Comparison of ENCODE assay signal across 2 cellular contexts in the genomic region with DNA sequence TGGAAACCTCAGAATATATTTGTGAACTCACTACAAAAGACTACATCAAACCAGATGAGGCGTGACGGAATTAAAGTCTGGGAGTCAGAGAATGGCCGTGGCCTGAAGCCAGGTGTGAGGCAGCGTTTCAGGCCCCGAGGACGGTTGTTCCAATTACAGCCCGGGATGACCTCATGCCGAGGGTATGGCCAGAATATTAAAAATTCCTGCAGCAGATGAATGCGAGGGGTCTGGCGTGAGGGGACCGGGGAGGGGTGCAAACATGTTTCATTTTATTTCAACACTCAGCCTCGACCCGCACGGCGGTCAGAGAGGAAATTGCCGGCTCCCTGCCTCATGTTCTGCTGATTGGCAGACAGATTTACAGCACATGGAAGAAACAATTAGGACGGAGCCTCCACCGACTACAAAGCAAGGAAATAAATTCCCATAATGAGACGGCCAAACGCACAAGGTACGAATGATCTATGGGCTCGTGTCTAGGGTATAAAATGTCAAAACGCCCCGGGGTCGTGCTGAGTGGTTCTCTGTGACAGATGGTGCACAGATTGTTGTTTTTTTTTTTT.
TF ChIP-seq lines count a peak whose summit lies in the region.

No MANE protein-coding gene starts in this region.

TF ChIP-seq in HEK293T, 16 proteins besides CTCF, POLR2A, EP300 and RAD21 (continued from another document):
- TF ChIP-seq HDGF (IDR thresholded peaks at IDR 0.05; ENCODE audit: borderline replicate concordance) (no peak), FOXM1 (IDR thresholded peaks at IDR 0.05; ENCODE audit: borderline replicate concordance) (no peak), CTBP1 (IDR thresholded peaks at IDR 0.05; ENCODE audit: borderline replicate concordance) (0 out of 2 replicates have a peak, but pooled peaks have one; percentile 22)
TF ChIP-seq in HEK293T: peak in this region for 4.

TF ChIP-seq in HepG2, 621 proteins besides CTCF, POLR2A, EP300 and RAD21 (continued from another document):
- TF ChIP-seq ZNF142 (CRISPR knock-in tag; IDR thresholded peaks at IDR 0.05) (no peak), MIER2 (CRISPR knock-in tag; IDR thresholded peaks at IDR 0.05) (no peak), HNF4G (IDR thresholded peaks at IDR 0.05; ENCODE audit: borderline replicate concordance, low read depth, low read length) (no peak), HNF4G (CRISPR knock-in tag; IDR thresholded peaks at IDR 0.05; ENCODE audit: borderline replicate concordance, low read depth) (no peak), CAMTA2 (CRISPR knock-in tag; IDR thresholded peaks at IDR 0.05; ENCODE audit: borderline replicate concordance) (no peak)
- TF ChIP-seq, protein P1, sequence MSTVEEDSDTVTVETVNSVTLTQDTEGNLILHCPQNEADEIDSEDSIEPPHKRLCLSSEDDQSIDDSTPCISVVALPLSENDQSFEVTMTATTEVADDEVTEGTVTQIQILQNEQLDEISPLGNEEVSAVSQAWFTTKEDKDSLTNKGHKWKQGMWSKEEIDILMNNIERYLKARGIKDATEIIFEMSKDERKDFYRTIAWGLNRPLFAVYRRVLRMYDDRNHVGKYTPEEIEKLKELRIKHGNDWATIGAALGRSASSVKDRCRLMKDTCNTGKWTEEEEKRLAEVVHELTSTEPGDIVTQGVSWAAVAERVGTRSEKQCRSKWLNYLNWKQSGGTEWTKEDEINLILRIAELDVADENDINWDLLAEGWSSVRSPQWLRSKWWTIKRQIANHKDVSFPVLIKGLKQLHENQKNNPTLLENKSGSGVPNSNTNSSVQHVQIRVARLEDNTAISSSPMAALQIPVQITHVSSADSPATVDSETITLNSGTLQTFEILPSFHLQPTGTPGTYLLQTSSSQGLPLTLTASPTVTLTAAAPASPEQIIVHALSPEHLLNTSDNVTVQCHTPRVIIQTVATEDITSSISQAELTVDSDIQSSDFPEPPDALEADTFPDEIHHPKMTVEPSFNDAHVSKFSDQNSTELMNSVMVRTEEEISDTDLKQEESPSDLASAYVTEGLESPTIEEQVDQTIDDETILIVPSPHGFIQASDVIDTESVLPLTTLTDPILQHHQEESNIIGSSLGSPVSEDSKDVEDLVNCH (CRISPR knock-in tag; IDR thresholded peaks at IDR 0.05): no peak
- TF ChIP-seq, protein P2, sequence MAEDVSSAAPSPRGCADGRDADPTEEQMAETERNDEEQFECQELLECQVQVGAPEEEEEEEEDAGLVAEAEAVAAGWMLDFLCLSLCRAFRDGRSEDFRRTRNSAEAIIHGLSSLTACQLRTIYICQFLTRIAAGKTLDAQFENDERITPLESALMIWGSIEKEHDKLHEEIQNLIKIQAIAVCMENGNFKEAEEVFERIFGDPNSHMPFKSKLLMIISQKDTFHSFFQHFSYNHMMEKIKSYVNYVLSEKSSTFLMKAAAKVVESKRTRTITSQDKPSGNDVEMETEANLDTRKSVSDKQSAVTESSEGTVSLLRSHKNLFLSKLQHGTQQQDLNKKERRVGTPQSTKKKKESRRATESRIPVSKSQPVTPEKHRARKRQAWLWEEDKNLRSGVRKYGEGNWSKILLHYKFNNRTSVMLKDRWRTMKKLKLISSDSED (CRISPR knock-in tag; IDR thresholded peaks at IDR 0.05): no peak
TF ChIP-seq in HepG2: peak in this region for 0.
